ENCODE assay signal across 15 cellular contexts in genomic region chr20:40718214-40718949, GRCh38. TPM values are rescaled to one million over a fixed set of nuclear protein-coding genes. Genes with fewer than 3 reads are reported as not detected.
DNase-seq lines count a peak whose midpoint lies in the region; ATAC-seq, FAIRE-seq and TF ChIP-seq lines count a peak whose summit lies in the region.
"Had no signal": no experiment of that assay in that cellular context is flagged by ENCODE, and none has a peak within 500 bp of the region (broad histone marks: within the 10 kb centered on the region; RNA-seq: fewer than 3 reads in every experiment).

No MANE protein-coding gene starts in this region.

- H3K9ac ChIP-seq in HepG2 (ENCODE audit: insufficient read depth, low read depth, low read length) (no peak overlapping the region), OCI-LY3 (ENCODE audit: low read length) (no peak overlapping the region), mesendoderm (ENCODE audit: low read length) (no peak overlapping the region)

- TF ChIP-seq CTCF in HepG2 (CRISPR knock-in tag; IDR thresholded peaks at IDR 0.05) (no peak), right lobe of liver (IDR thresholded peaks at IDR 0.05) (no peak), OCI-LY3 (IDR thresholded peaks at IDR 0.05; ENCODE audit: low read depth, low read length) (no peak), OCI-LY7 (conservative IDR thresholded peaks at IDR 0.05; ENCODE audit: low read length) (no peak)

- no peak overlapping the region for H2BK15ac ChIP-seq in mesendoderm (replicated peaks; ENCODE audit: low read depth)

- no peak overlapping the region for H4K8ac ChIP-seq in mesendoderm (ENCODE audit: low read depth, low read length)

- H3K9me3 ChIP-seq in HepG2 (ENCODE audit: low read length), result no peaks in the 10 kb centered on the region
- no peaks in the 10 kb centered on the region for H3K9me3 ChIP-seq in right lobe of liver
- H3K9me3 ChIP-seq in OCI-LY3 (ENCODE audit: insufficient read depth, low read length), result no peaks in the 10 kb centered on the region
- H3K9me3 ChIP-seq in OCI-LY7 (ENCODE audit: low read length), result no peaks in the 10 kb centered on the region
- H3K9me3 ChIP-seq: BE2C, Caco-2 had no signal

- H2BK5ac ChIP-seq in mesendoderm (ENCODE audit: low read length), result no peak overlapping the region

- CTCF ChIA-PET in HepG2 (lab: Yijun Ruan, JAX; ENCODE audit: low intra/inter-chr PET ratio, low total read pairs) (no interaction called here), OCI-LY7 (lab: Charles Lee; ENCODE audit: unreplicated experiment) (interaction anchor here (0.6 to 1.3 kb wide), 2 partner anchors 14 to 167 kb away, joined by 3 to 4 read pairs; no protein-coding TSS in a partner anchor)

- no peak overlapping the region for H3K18ac ChIP-seq in mesendoderm (ENCODE audit: low read length)

- no peak overlapping the region for H2BK120ac ChIP-seq in mesendoderm (ENCODE audit: low read depth, low read length)

- H3K27ac ChIP-seq in HepG2 (ENCODE audit: extremely low read length, insufficient read depth, low read length), result no peak overlapping the region
- no peak overlapping the region for H3K27ac ChIP-seq in right lobe of liver
- H3K27ac ChIP-seq in OCI-LY3 (ENCODE audit: low read length), result peak overlapping the region; percentile 74
- H3K27ac ChIP-seq in mesendoderm (ENCODE audit: low read depth, low read length), result no peak overlapping the region
- H3K27ac ChIP-seq in OCI-LY7 (ENCODE audit: low read depth, low read length, poor library complexity, severe bottlenecking), result no peak overlapping the region
- H3K27ac ChIP-seq: C4-2B had no signal

- no peaks in the 10 kb centered on the region for H3K9me2 ChIP-seq in OCI-LY7 (ENCODE audit: insufficient read depth, low read length)

- no peak overlapping the region for H3K56ac ChIP-seq in mesendoderm (ENCODE audit: low read length)

- H3K4ac ChIP-seq in mesendoderm (ENCODE audit: low read depth, low read length), result no peak overlapping the region

- POLR2A ChIA-PET in HepG2 (lab: Yijun Ruan, JAX) (no interaction called here), OCI-LY7 (lab: Charles Lee) (interaction anchor here (1.9 kb wide), 1 partner anchor 25 kb away, joined by 5 read pairs; no protein-coding TSS in a partner anchor)

- TF ChIP-seq EP300 in HepG2 (IDR thresholded peaks at IDR 0.05; ENCODE audit: low read depth in 2 of 2, low read length in 2 of 2), result no peak
- TF ChIP-seq EP300 in HepG2 (CRISPR knock-in tag; IDR thresholded peaks at IDR 0.05; ENCODE audit: borderline replicate concordance), result no peak

- BruUV-seq in HepG2 (replicated peaks; lab: Mats Ljungman, UMichigan) (no TSS peak), OCI-LY7 (replicated peaks; lab: Mats Ljungman, UMichigan) (no TSS peak)

- H2AK5ac ChIP-seq in mesendoderm (ENCODE audit: low read length), result no peak overlapping the region

- H3K79me2 ChIP-seq in HepG2 (ENCODE audit: insufficient read depth, low read length), result no peaks in the 10 kb centered on the region
- no peaks in the 10 kb centered on the region for H3K79me2 ChIP-seq in OCI-LY3 (ENCODE audit: low read length)
- no peaks in the 10 kb centered on the region for H3K79me2 ChIP-seq in mesendoderm (ENCODE audit: control insufficient read depth, insufficient read depth, low read length)
- no peaks in the 10 kb centered on the region for H3K79me2 ChIP-seq in OCI-LY7 (ENCODE audit: insufficient read depth, low read depth, low read length)

- H3K4me1 ChIP-seq in HepG2 (ENCODE audit: insufficient read depth, low read length) (no peaks in the 10 kb centered on the region), right lobe of liver (no peaks in the 10 kb centered on the region), OCI-LY3 (ENCODE audit: low read length) (peaks cover 72% of the 10 kb centered on the region), mesendoderm (ENCODE audit: control insufficient read depth, low read depth, low read length) (no peaks in the 10 kb centered on the region), OCI-LY7 (ENCODE audit: insufficient read depth, low read length, poor library complexity, severe bottlenecking) (peaks cover 15% of the 10 kb centered on the region)
- H3K4me1 ChIP-seq: BE2C, Caco-2 had no signal

- TF ChIP-seq RAD21 in HepG2 (CRISPR knock-in tag; IDR thresholded peaks at IDR 0.05), result no peak

- H2AFZ ChIP-seq in HepG2 (ENCODE audit: low read length) (no peak overlapping the region), OCI-LY3 (ENCODE audit: low read depth, low read length) (no peak overlapping the region), OCI-LY7 (ENCODE audit: low read length) (no peak overlapping the region)

- H3K36me3 ChIP-seq in HepG2 (replicated peaks in 1 of 2; ENCODE audit: control insufficient read depth in 1 of 2, insufficient read depth in 2 of 2, low read length in 2 of 2) (no peaks in the 10 kb centered on the region), right lobe of liver (no peaks in the 10 kb centered on the region), OCI-LY3 (replicated peaks; ENCODE audit: low read depth, low read length) (no peaks in the 10 kb centered on the region), mesendoderm (ENCODE audit: control insufficient read depth, insufficient read depth, low read length) (no peaks in the 10 kb centered on the region), OCI-LY7 (ENCODE audit: insufficient read depth, low read length) (no peaks in the 10 kb centered on the region)
- H3K36me3 ChIP-seq: BE2C had no signal

- ATAC-seq in HepG2 (peak; percentile 26; the same call in 1 of the 3 replicates), right lobe of liver (no peak)

- H4K20me1 ChIP-seq in HepG2 (ENCODE audit: insufficient read depth, low read length) (no peaks in the 10 kb centered on the region), OCI-LY3 (ENCODE audit: insufficient read depth, low read length) (no peaks in the 10 kb centered on the region), OCI-LY7 (ENCODE audit: insufficient read depth, low read length) (no peaks in the 10 kb centered on the region)

- intact Hi-C loops in HepG2 (cut with micrococcal nuclease; ENCODE audit: unreplicated experiment) (no loop called here), right lobe of liver (cut with DNase I) (no loop called here), OCI-LY7 (cut with micrococcal nuclease; ENCODE audit: unreplicated experiment) (no loop called here)

- in situ Hi-C loops in HepG2 (cut with HindIII; ENCODE audit: extremely low pct_ligation_motif_present, low pct_unique_long_range_greater_than_20kb), result no loop called here

- no peak for FAIRE-seq in HepG2 (lab: Jason Lieb, UNC)
- FAIRE-seq: D721Med, G401.6, H1 had no signal

- H3K79me1 ChIP-seq in mesendoderm (ENCODE audit: low read length), result no peaks in the 10 kb centered on the region

- 34% methylated on average over 12 of the region's 12 CpGs for WGBS in HepG2 (ENCODE audit: low lambda C conversion rate)
- WGBS in right lobe of liver (ENCODE audit: insufficient coverage, low coverage, low lambda C conversion rate, missing lambda C conversion rate), result 64% methylated on average over 12 of the region's 12 CpGs
- no CpG with 5 or more reads among the region's 12 CpGs for WGBS in mesendoderm (ENCODE audit: extremely low coverage, insufficient coverage, low lambda C conversion rate)

- H3K27me3 ChIP-seq in HepG2 (ENCODE audit: control insufficient read depth in 1 of 2, insufficient read depth in 2 of 2, low read length in 2 of 2) (peaks cover 8 to 78% of the 10 kb centered on the region in 2 experiments), right lobe of liver (no peaks in the 10 kb centered on the region), OCI-LY3 (ENCODE audit: low read depth, low read length) (no peaks in the 10 kb centered on the region), mesendoderm (ENCODE audit: insufficient read depth, low read length, poor library complexity) (no peaks in the 10 kb centered on the region)
- H3K27me3 ChIP-seq: BE2C had no signal

- H3K4me3 ChIP-seq in HepG2 (replicated peaks in 1 of 3; ENCODE audit: insufficient read depth in 1 of 3, low read depth in 2 of 3, low read length in 3 of 3), result no peak overlapping the region
- no peak overlapping the region for H3K4me3 ChIP-seq in right lobe of liver
- no peak overlapping the region for H3K4me3 ChIP-seq in OCI-LY3 (ENCODE audit: low read length)
- no peak overlapping the region for H3K4me3 ChIP-seq in mesendoderm (ENCODE audit: low read length)
- H3K4me3 ChIP-seq in OCI-LY7 (ENCODE audit: low read depth, low read length, poor library complexity, severe bottlenecking), result no peak overlapping the region

- no peak overlapping the region for H3K23ac ChIP-seq in mesendoderm (ENCODE audit: low read length)

- H3K4me2 ChIP-seq in HepG2 (ENCODE audit: low read depth, low read length) (no peak overlapping the region), OCI-LY3 (ENCODE audit: low read length) (peak overlapping the region; percentile 55; the same call in 1 of the 2 replicates), mesendoderm (ENCODE audit: low read length) (no peak overlapping the region), OCI-LY7 (ENCODE audit: low read length) (no peak overlapping the region)

- TF ChIP-seq POLR2A in HepG2 (IDR thresholded peaks at IDR 0.05; ENCODE audit: insufficient read depth in 1 of 2, low read depth in 2 of 2, low read length in 2 of 2) (no peak), right lobe of liver (IDR thresholded peaks at IDR 0.05) (no peak)

- no peak for DNase-seq in HepG2 (ENCODE audit: low spot score)
- DNase-seq in right lobe of liver, result no peak
- DNase-seq in mesendoderm, result peak; percentile 27
- DNase-seq in T-helper 2 cell, result no peak
- DNase-seq in OCI-LY7 (ENCODE audit: low spot score), result no peak
- DNase-seq: ACHN; BE2C; Caco-2; CD4-positive, alpha-beta T cell; H9 had no signal

- H4K5ac ChIP-seq in mesendoderm (ENCODE audit: low read length), result no peak overlapping the region

RNA-seq across cellular contexts. Expression of gene MAFB, which starts 29.3 kb away (rescaled TPM):
- total RNA-seq in HepG2 (2016; rRNA removed; fragmentation: Illumina TruSeq; extraction: Trizol) (0.11 and 0.18 TPM in 2 replicates), right lobe of liver (10 to 100 TPM; 16.6 to 32.3 (median 22.5) TPM), OCI-LY7 (2022) (not detected in 2 replicates)
- not detected in 2 replicates for total RNA-seq in HepG2 (2016; cell fraction: cytosol; rRNA removed; fragmentation: Illumina TruSeq; extraction: Trizol; ENCODE audit: low read depth)
- 0.06 and 0.27 TPM in 2 replicates for total RNA-seq in HepG2 (2016; cell fraction: insoluble cytoplasmic fraction; rRNA removed; fragmentation: Illumina TruSeq; extraction: Trizol)
- 0.03 and 0.09 TPM in 2 replicates for total RNA-seq in HepG2 (2016; cell fraction: membrane; rRNA removed; fragmentation: Illumina TruSeq; extraction: Trizol)
- total RNA-seq in HepG2 (2016; cell fraction: nucleus; rRNA removed; fragmentation: Illumina TruSeq; extraction: Trizol), result 0.13 and 0.25 TPM in 2 replicates
- 0.08 and 0.14 TPM in 2 replicates for polyA plus RNA-seq in HepG2 (2011; rRNA removed)
- 0.04 and 0.10 TPM in 2 replicates for polyA plus RNA-seq in HepG2 (2011; cell fraction: cytosol; rRNA removed)
- 0.14 and 0.24 TPM in 2 replicates for polyA plus RNA-seq in HepG2 (2011; cell fraction: nucleus; rRNA removed)
- polyA plus RNA-seq in HepG2 (2012), result 0.11 and 0.28 TPM in 2 replicates
- not detected in 2 replicates for polyA plus RNA-seq in HepG2 (2016; cell fraction: cytosol; fragmentation: Illumina TruSeq; extraction: Trizol; ENCODE audit: low read depth)
- polyA plus RNA-seq in HepG2 (2016; cell fraction: insoluble cytoplasmic fraction; fragmentation: Illumina TruSeq; extraction: Trizol; ENCODE audit: low read depth), result 0.26 and 0.32 TPM in 2 replicates
- polyA plus RNA-seq in HepG2 (2016; cell fraction: membrane; fragmentation: Illumina TruSeq; extraction: Trizol; ENCODE audit: low read depth), result 0.05 and 0.07 TPM in 2 replicates
- 0.39 and 0.52 TPM in 2 replicates for polyA plus RNA-seq in HepG2 (2016; cell fraction: nucleus; fragmentation: Illumina TruSeq; extraction: Trizol; ENCODE audit: insufficient read depth, low read depth)
- 0.06 and 0.98 TPM in 2 replicates for polyA minus RNA-seq in HepG2 (2011; rRNA and poly(A)+ RNA removed; ENCODE audit: low replicate concordance)
- 0.18 and 0.20 TPM in 2 replicates for polyA minus RNA-seq in HepG2 (2011; cell fraction: cytosol; rRNA and poly(A)+ RNA removed)
- polyA minus RNA-seq in HepG2 (2011; cell fraction: nucleus; rRNA and poly(A)+ RNA removed), result 0.12 and 0.13 TPM in 2 replicates
- 5.2 TPM for polyA plus RNA-seq in mesendoderm (2013, experiment 1 of 2)
- polyA plus RNA-seq in mesendoderm (2013, experiment 2 of 2), result 4.7 TPM
- total RNA-seq in OCI-LY7 (2014; rRNA removed; shearing (Covaris generic)), result not detected in 2 replicates

Comparison
In these comparisons a context has a peak if more than half of its experiments do, and no peak if none do; other contexts are left out.
1. RNA of gene MAFB, which starts 29.3 kb away (total RNA-seq): 16.6 to 32.3 TPM in right lobe of liver; 0.03 to 0.27 TPM in HepG2 and not detected in OCI-LY7; every median in the first group is over 10 times any median in the second.